Comparison of ENCODE assay signal across 8 cellular contexts in the genomic region with DNA sequence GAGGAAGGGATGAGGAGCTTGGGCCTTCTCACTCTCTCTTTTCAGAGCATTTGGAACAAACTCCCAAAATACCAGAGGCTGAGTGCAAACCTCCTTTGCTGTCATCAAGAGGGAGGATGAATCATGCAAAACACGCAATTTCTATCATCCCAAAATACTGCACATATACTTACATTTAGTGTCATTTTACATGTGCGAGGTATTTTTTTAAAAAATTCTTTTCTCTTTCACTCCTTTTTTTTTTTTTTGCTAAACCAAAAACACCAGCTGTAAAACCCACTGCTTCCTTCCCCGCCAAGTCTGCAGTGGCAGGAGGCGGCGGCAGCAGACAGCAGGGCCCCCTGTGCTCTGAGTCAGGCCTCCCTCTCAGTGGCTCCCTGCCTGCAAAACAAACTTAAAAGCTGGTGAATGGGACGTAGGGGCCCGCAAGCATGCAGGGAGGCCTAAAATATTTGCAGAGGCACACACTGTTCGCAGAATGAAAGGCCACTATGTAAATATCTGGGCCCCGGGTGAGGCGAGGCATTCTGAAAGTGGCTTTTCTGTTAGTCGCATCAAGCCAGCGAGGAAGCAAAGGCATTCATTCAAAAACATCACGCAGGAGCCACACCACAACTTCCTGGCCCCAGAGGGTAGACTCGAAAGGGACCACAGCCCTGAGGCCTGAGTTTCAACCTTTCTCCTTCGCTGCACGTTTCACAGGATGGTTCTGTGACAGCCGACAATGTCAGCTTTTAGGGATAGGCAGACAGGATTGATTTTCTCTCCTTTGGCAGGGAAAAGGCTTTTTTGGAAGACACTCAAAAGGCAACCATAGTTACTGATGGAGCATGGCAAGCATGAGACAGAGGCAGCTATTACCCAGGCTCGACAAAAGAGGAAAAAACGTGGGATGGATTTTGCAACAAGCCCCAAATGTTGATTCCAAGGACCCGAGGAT.
DNase-seq lines count a peak whose midpoint lies in the region.

No MANE protein-coding gene starts in this region.

- no peaks in the 10 kb centered on the region for H3K9me2 ChIP-seq in GM23248 (ENCODE audit: insufficient read depth)

- H3K4me3 ChIP-seq in GM23248 (peak overlapping the region; percentile 56), MG63 (no peak overlapping the region; the same call in 1 of the 2 replicates), mesendoderm (ENCODE audit: low read length) (no peak overlapping the region)

- peak overlapping the region; percentile 70 for H3K4me2 ChIP-seq in GM23248 (ENCODE audit: unreplicated experiment)
- no peak overlapping the region for H3K4me2 ChIP-seq in mesendoderm (ENCODE audit: low read length)

- H2AK5ac ChIP-seq in mesendoderm (ENCODE audit: low read length) = no peak overlapping the region

- peak; percentile 37 for DNase-seq in GF-D8 (lab: John Stamatoyannopoulos, UW)
- peak; percentile 93 for DNase-seq in GM23248
- peak; percentile 85 for DNase-seq in MG63
- peak; percentile 86 for DNase-seq in activated CD4-positive, alpha-beta T cell treated with anti-CD3 and anti-CD28 coated beads for 48 hours
- DNase-seq in cerebellum (ENCODE audit: low spot score) = peak; percentile 48
- DNase-seq in mesendoderm = peak; percentile 50
- peak; percentile 77 for DNase-seq in stimulated activated CD8-positive, alpha-beta memory T cell treated with anti-CD3 and anti-CD28 coated beads, Interleukin-15, amount 100 ng/mL, for 48 hours (ENCODE audit: low read depth in 2 of 2)
- no peak for DNase-seq in NCI-H1105 treated with DMSO at 0.1 percent for 48 hours (lab: John Stamatoyannopoulos, UW)

- H2BK5ac ChIP-seq in mesendoderm (ENCODE audit: low read length) = no peak overlapping the region

- no peak overlapping the region for H4K5ac ChIP-seq in mesendoderm (ENCODE audit: low read length)

- no peaks in the 10 kb centered on the region for H3K27me3 ChIP-seq in GM23248 (replicated peaks; ENCODE audit: insufficient read depth)
- H3K27me3 ChIP-seq in MG63 = no peaks in the 10 kb centered on the region
- no peaks in the 10 kb centered on the region for H3K27me3 ChIP-seq in mesendoderm (ENCODE audit: insufficient read depth, low read length, poor library complexity)

- H3K9ac ChIP-seq in GM23248 (peak overlapping the region; percentile 71), mesendoderm (ENCODE audit: low read length) (no peak overlapping the region)

- H4K20me1 ChIP-seq in GM23248 (ENCODE audit: insufficient read depth) = no peaks in the 10 kb centered on the region

- no peak overlapping the region for H3K4ac ChIP-seq in mesendoderm (ENCODE audit: low read depth, low read length)

- no peak overlapping the region for H3K23ac ChIP-seq in mesendoderm (ENCODE audit: low read length)

- H3F3A ChIP-seq in GM23248 (ENCODE audit: insufficient read depth) = peaks cover 47% of the 10 kb centered on the region

- H3K79me1 ChIP-seq in mesendoderm (ENCODE audit: low read length) = no peaks in the 10 kb centered on the region

- H2BK120ac ChIP-seq in mesendoderm (ENCODE audit: low read depth, low read length) = no peak overlapping the region

- H3K79me2 ChIP-seq in GM23248 (ENCODE audit: insufficient read depth) = no peaks in the 10 kb centered on the region
- no peaks in the 10 kb centered on the region for H3K79me2 ChIP-seq in mesendoderm (ENCODE audit: control insufficient read depth, insufficient read depth, low read length)

- H2BK15ac ChIP-seq in mesendoderm (replicated peaks; ENCODE audit: low read depth) = no peak overlapping the region

- no peaks in the 10 kb centered on the region for H3K36me3 ChIP-seq in GM23248 (ENCODE audit: low read depth)
- no peaks in the 10 kb centered on the region; the same call in 1 of the 2 replicates for H3K36me3 ChIP-seq in MG63
- no peaks in the 10 kb centered on the region for H3K36me3 ChIP-seq in mesendoderm (ENCODE audit: control insufficient read depth, insufficient read depth, low read length)

- WGBS in GM23248 (ENCODE audit: low coverage in 1 of 2, low lambda C conversion rate in 2 of 2, missing lambda C conversion rate in 2 of 2), 2 experiments = 1% methylated on average over 20 of the region's 20 CpGs
- no CpG with 5 or more reads among the region's 20 CpGs for WGBS in mesendoderm (ENCODE audit: extremely low coverage, insufficient coverage, low lambda C conversion rate)

- H3K27ac ChIP-seq in GM23248 (peak overlapping the region; percentile 86), mesendoderm (ENCODE audit: low read depth, low read length) (peak overlapping the region; percentile 46)

- H3K18ac ChIP-seq in mesendoderm (ENCODE audit: low read length) = no peak overlapping the region

- H2AFZ ChIP-seq in GM23248 = peak overlapping the region; percentile 9; the same call in 1 of the 2 replicates

- H3K9me3 ChIP-seq in GM23248 (ENCODE audit: low read depth) (no peaks in the 10 kb centered on the region), MG63 (no peaks in the 10 kb centered on the region)

- in situ Hi-C loops in GM23248 (cut with MboI) = no loop called here

- H3K4me1 ChIP-seq in GM23248 (ENCODE audit: insufficient read depth) (peaks cover 32% of the 10 kb centered on the region), mesendoderm (ENCODE audit: control insufficient read depth, low read depth, low read length) (peaks cover 3% of the 10 kb centered on the region)

- peak overlapping the region; percentile 56 for H3K56ac ChIP-seq in mesendoderm (ENCODE audit: low read length)

- H4K8ac ChIP-seq in mesendoderm (ENCODE audit: low read depth, low read length) = no peak overlapping the region
